Comparison of ENCODE assay signal across 13 cellular contexts in genomic region chr7:68107968-68108367, GRCh38.
"Had no signal": no experiment of that assay in that cellular context is flagged by ENCODE, and none has a peak within 500 bp of the region (broad histone marks: within the 10 kb centered on the region; RNA-seq: fewer than 3 reads in every experiment).

No MANE protein-coding gene starts in this region.

- ATAC-seq: activated T-helper 17 cell treated with anti-CD3 and anti-CD28 coated beads, Interleukin-2, amount 50 U/mL, for 72 hours; gastroesophageal sphincter; natural killer cell treated with Interleukin-12 subunit alpha and Interleukin-12 subunit beta and Interleukin-15 and Interleukin-18, amount 100 ng/mL, for 72 hours; stimulated activated effector memory CD8-positive, alpha-beta T cell treated with anti-CD3 and anti-CD28 coated beads, Interleukin-12 subunit alpha, Interleukin-12 subunit beta, amount 100 ng/mL, for 72 hours had no signal

- H3K36me3 ChIP-seq: cardiac muscle cell, gastroesophageal sphincter, left ventricle myocardium inferior, thyroid gland had no signal

- H3K4me1 ChIP-seq: gastroesophageal sphincter, thyroid gland had no signal

- H3K27me3 ChIP-seq: cardiac muscle cell, gastroesophageal sphincter, thyroid gland had no signal

- DNase-seq: activated naive CD4-positive, alpha-beta T cell treated with Interleukin-2 at 50 U/mL for 16 hours; activated T-cell treated with anti-CD3 and anti-CD28 coated beads for 4 hours; aorta; dorsolateral prefrontal cortex; erythroblast; nucleus accumbens; thyroid gland had no signal

- H3K9me3 ChIP-seq: gastroesophageal sphincter, left ventricle myocardium inferior, thyroid gland had no signal

- H3K4me3 ChIP-seq: cardiac muscle cell, dorsolateral prefrontal cortex, gastroesophageal sphincter, left ventricle myocardium inferior, thyroid gland had no signal

- H3K27ac ChIP-seq: cardiac muscle cell, dorsolateral prefrontal cortex, gastroesophageal sphincter, left ventricle myocardium inferior, thyroid gland had no signal
